7 cellular contexts compared by ENCODE assay signal in genomic region chr9:114930063-114930812, GRCh38. TPM values are rescaled to one million over a fixed set of nuclear protein-coding genes. Genes with fewer than 3 reads are reported as not detected.
DNase-seq lines count a peak whose midpoint lies in the region; ATAC-seq and TF ChIP-seq lines count a peak whose summit lies in the region.

TNFSF8 (minus strand) TSS chr9:114930591; CDS start chr9:114930303, 288 bp downstream.

- peaks cover 0 to 22% of the 10 kb centered on the region in 2 donors for H3K4me1 ChIP-seq in left lung

- H3K4me3 Mint-ChIP-seq in IgD-negative memory B cell: peak within 1 kb of the TSS; percentile 78 to 95 (median 90)
- peak within 1 kb of the TSS; percentile 76 for H3K4me3 Mint-ChIP-seq in stimulated activated memory B cell treated with anti-CD40 and anti-IgM and Interleukin-4, amounts not matched to agents 10 μg/mL and 1 μg/mL and 100 μg/mL, for 72 hours

- intact Hi-C loops in left lung (cut with DNase I): no loop called here

- TF ChIP-seq CTCF in left lung (IDR thresholded peaks at IDR 0.05): no peak

- no peaks in the 10 kb centered on the region for H3K36me3 Mint-ChIP-seq in IgD-negative memory B cell
- H3K36me3 Mint-ChIP-seq in stimulated activated memory B cell treated with anti-CD40 and anti-IgM and Interleukin-4, amounts not matched to agents 10 μg/mL and 1 μg/mL and 100 μg/mL, for 72 hours: no peaks in the 10 kb centered on the region

- H3K4me3 ChIP-seq in left lung: peak within 1 kb of the TSS in 1 of 2 donors; percentile 36

- H3K4me1 Mint-ChIP-seq in IgD-negative memory B cell: peaks cover 22 to 45% (median 33%) of the 10 kb centered on the region in 3 donors
- peaks cover 45% of the 10 kb centered on the region for H3K4me1 Mint-ChIP-seq in stimulated activated memory B cell treated with anti-CD40 and anti-IgM and Interleukin-4, amounts not matched to agents 10 μg/mL and 1 μg/mL and 100 μg/mL, for 72 hours

- no peaks in the 10 kb centered on the region for H3K9me3 ChIP-seq in left lung

- H3K36me3 ChIP-seq in left lung: no peaks in the 10 kb centered on the region

- peaks cover 22% of the 10 kb centered on the region for H3K27me3 Mint-ChIP-seq in IgD-negative memory B cell
- H3K27me3 Mint-ChIP-seq in stimulated activated memory B cell treated with anti-CD40 and anti-IgM and Interleukin-4, amounts not matched to agents 10 μg/mL and 1 μg/mL and 100 μg/mL, for 72 hours: no peaks in the 10 kb centered on the region

- ATAC-seq in left lung: peak; percentile 73
- peak; percentile 84 for ATAC-seq in stimulated activated memory B cell treated with anti-CD40 and anti-IgM and Interleukin-4, amounts not matched to agents 10 μg/mL and 1 μg/mL and 100 μg/mL, for 72 hours

- DNase-seq in activated T-cell treated with anti-CD3 and anti-CD28 coated beads for 1 hour (ENCODE audit: low read depth) (peak; percentile 47), left lung (peak; percentile 54 to 81), NCI-H1105 treated with DMSO at 0.1 percent for 48 hours (lab: John Stamatoyannopoulos, UW) (no peak), NCI-H1048 (lab: John Stamatoyannopoulos, UW) (no peak), GM19240 (ENCODE audit: insufficient read length, low spot score) (no peak)

- H3K27me3 ChIP-seq in left lung: peaks cover 0 to 3% of the 10 kb centered on the region in 2 donors

- H3K27ac Mint-ChIP-seq in IgD-negative memory B cell: peak within 1 kb of the TSS; percentile 83 to 96 (median 88)
- H3K27ac Mint-ChIP-seq in stimulated activated memory B cell treated with anti-CD40 and anti-IgM and Interleukin-4, amounts not matched to agents 10 μg/mL and 1 μg/mL and 100 μg/mL, for 72 hours: peak within 1 kb of the TSS; percentile 83

- peak within 1 kb of the TSS; percentile 62 to 91 for H3K27ac ChIP-seq in left lung

- peaks cover 0 to 2% (median 0%) of the 10 kb centered on the region in 3 donors for H3K9me3 Mint-ChIP-seq in IgD-negative memory B cell
- H3K9me3 Mint-ChIP-seq in stimulated activated memory B cell treated with anti-CD40 and anti-IgM and Interleukin-4, amounts not matched to agents 10 μg/mL and 1 μg/mL and 100 μg/mL, for 72 hours: no peaks in the 10 kb centered on the region

RNA-seq across cellular contexts. Expression of gene TNFSF8, which starts in this region (rescaled TPM):
- 3.5 TPM for polyA plus RNA-seq in IgD-negative memory B cell
- 1 to 10 TPM; 2.1 to 4.8 TPM for total RNA-seq in left lung

Comparison
In these comparisons a context has a peak if more than half of its experiments do, and no peak if none do; other contexts are left out.
1. DNase-seq: peak in activated T-cell treated with anti-CD3 and anti-CD28 coated beads for 1 hour (single experiment) and left lung (2 of 2); none in NCI-H1105 treated with DMSO at 0.1 percent for 48 hours (single experiment), NCI-H1048 (single experiment) and GM19240 (single experiment).